27 cellular contexts compared by ENCODE assay signal in the genomic region with DNA sequence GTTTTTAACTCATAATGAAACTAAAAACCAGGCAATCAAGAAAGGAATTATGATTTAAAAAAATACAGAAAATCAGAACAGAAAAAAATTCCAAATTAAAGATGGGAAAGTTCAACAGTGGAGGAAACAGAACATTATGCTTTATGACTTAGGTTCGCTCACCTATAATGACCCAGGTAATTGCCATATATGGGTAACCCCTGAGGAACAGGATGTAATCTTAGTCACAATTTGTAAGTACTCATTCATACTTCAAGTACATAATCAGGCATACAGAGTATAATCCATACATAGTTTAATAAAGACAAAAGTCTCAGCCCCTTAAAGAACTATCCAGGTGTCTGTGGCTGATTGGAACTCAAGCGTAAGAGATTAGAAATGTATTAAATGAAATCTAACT.
"Had no signal": no experiment of that assay in that cellular context is flagged by ENCODE, and none has a peak within 500 bp of the region (broad histone marks: within the 10 kb centered on the region; RNA-seq: fewer than 3 reads in every experiment).

No MANE protein-coding gene starts in this region.

- H3K27ac Mint-ChIP-seq: mesothelial cell of epicardium; natural killer cell; stimulated activated memory B cell treated with anti-CD40 and anti-IgM and Interleukin-4, amounts not matched to agents 10 μg/mL and 1 μg/mL and 100 μg/mL, for 72 hours; stimulated activated naive CD8-positive, alpha-beta T cell treated with anti-CD3 and anti-CD28 coated beads, Interleukin-15, amount 100 ng/mL, for 72 hours; type B pancreatic cell had no signal

- H3K36me3 ChIP-seq: lower lobe of right lung, pancreas, prostate gland, tibial nerve, uterus had no signal

- H3K27ac ChIP-seq: hepatocyte, lower lobe of right lung, pancreas, prostate gland, skin epidermis, tibial nerve, uterus had no signal

- ATAC-seq: left cardiac atrium; left lobe of liver; lower lobe of right lung; natural killer cell; pancreas; right cardiac atrium; sciatic nerve; stimulated activated memory B cell treated with anti-CD40 and anti-IgM and Interleukin-4, amounts not matched to agents 10 μg/mL and 1 μg/mL and 100 μg/mL, for 72 hours; stimulated activated naive CD8-positive, alpha-beta T cell treated with anti-CD3 and anti-CD28 coated beads, Interleukin-15, amount 100 ng/mL, for 72 hours had no signal

- H3K4me1 Mint-ChIP-seq: natural killer cell; stimulated activated memory B cell treated with anti-CD40 and anti-IgM and Interleukin-4, amounts not matched to agents 10 μg/mL and 1 μg/mL and 100 μg/mL, for 72 hours; stimulated activated naive CD8-positive, alpha-beta T cell treated with anti-CD3 and anti-CD28 coated beads, Interleukin-15, amount 100 ng/mL, for 72 hours had no signal

- H3K4me3 ChIP-seq: hepatocyte, lower lobe of right lung, pancreas, prostate gland, skin epidermis, tibial nerve, uterus had no signal

- H3K27me3 Mint-ChIP-seq: naive B cell; stimulated activated memory B cell treated with anti-CD40 and anti-IgM and Interleukin-4, amounts not matched to agents 10 μg/mL and 1 μg/mL and 100 μg/mL, for 72 hours; stimulated activated naive CD8-positive, alpha-beta T cell treated with anti-CD3 and anti-CD28 coated beads, Interleukin-15, amount 100 ng/mL, for 72 hours had no signal

- H3K4me3 Mint-ChIP-seq: mesothelial cell of epicardium; naive B cell; natural killer cell; stimulated activated memory B cell treated with anti-CD40 and anti-IgM and Interleukin-4, amounts not matched to agents 10 μg/mL and 1 μg/mL and 100 μg/mL, for 72 hours; stimulated activated naive CD8-positive, alpha-beta T cell treated with anti-CD3 and anti-CD28 coated beads, Interleukin-15, amount 100 ng/mL, for 72 hours; type B pancreatic cell had no signal

- DNase-seq: kidney glomerular epithelial cell; left cardiac atrium; lower lobe of right lung; mesendoderm; naive B cell; natural killer cell; pancreas; posterior cingulate gyrus; retina; right cardiac atrium; stimulated activated CD4-positive, alpha-beta T cell treated with anti-CD3 and anti-CD28 coated beads, Interleukin-12 subunit alpha, Interleukin-12 subunit beta, amount 100 ng/mL, for 4 hours; stimulated activated CD4-positive, alpha-beta T cell treated with anti-CD3 and anti-CD28 coated beads, Interleukin-4, amount 100 ng/mL, for 4 hours; stimulated activated CD8-positive, alpha-beta memory T cell treated with anti-CD3 and anti-CD28 coated beads, Interleukin-4, amount 100 ng/mL, for 48 hours; stimulated activated naive CD4-positive, alpha-beta T cell treated with Interleukin-2 at 50 U/mL for 16 hours; stimulated activated naive CD8-positive, alpha-beta T cell treated with anti-CD3 and anti-CD28 coated beads, Interleukin-15, amount 100 ng/mL, for 72 hours; substantia nigra; uterus had no signal

- H3K36me3 Mint-ChIP-seq: natural killer cell had no signal

- H3K27me3 ChIP-seq: hepatocyte, pancreas, tibial nerve, uterus had no signal

- FAIRE-seq: keratinocyte, pancreas had no signal

- H3K9me3 Mint-ChIP-seq: naive B cell; natural killer cell; stimulated activated memory B cell treated with anti-CD40 and anti-IgM and Interleukin-4, amounts not matched to agents 10 μg/mL and 1 μg/mL and 100 μg/mL, for 72 hours; stimulated activated naive CD8-positive, alpha-beta T cell treated with anti-CD3 and anti-CD28 coated beads, Interleukin-15, amount 100 ng/mL, for 72 hours had no signal
